In the genomic region with DNA sequence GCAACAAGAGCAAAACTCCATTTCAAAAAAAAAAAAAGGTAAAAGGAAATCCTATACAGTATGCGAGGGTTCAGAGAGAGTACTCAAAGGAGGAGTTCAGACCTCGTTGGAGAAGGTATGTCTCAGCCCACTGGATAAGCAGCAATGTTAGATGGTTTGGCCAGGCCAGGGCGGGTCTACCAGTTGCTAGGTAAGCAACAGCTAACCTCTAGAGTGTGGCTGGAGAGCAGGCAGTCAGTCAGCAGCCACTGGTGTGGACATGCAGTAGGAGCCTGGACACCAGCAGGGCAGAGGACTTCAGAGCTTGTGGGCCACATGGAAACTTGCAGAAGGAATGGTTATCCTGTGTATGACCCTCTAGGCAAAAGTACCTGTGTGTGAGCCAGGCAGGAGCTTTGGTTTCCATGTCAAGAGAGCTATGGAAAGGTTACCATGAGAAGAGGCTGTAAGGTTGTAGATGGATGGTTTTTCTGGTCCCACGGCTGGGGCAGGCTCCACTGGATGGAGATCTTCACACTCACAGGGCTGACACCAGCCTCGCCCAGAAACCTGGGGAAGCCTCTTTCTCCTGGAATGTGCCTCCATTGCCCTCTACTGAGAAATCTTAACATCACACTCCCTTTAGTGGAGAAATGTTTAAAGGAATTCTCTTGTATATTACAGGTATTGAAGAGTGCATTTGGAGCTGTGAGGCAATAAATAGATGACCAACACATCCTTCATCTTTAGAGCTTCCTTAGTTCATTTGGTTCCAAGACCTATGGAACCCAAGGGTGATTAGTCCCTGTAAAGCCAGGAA, we compare ENCODE assay signal across 10 cellular contexts.
DNase-seq lines count a peak whose midpoint lies in the region; ATAC-seq and TF ChIP-seq lines count a peak whose summit lies in the region.
"Had no signal": no experiment of that assay in that cellular context is flagged by ENCODE, and none has a peak within 500 bp of the region (broad histone marks: within the 10 kb centered on the region; RNA-seq: fewer than 3 reads in every experiment).

No MANE protein-coding gene starts in this region.

- H3K4me2 ChIP-seq in PC-9, result no peak overlapping the region

- TF ChIP-seq CTCF in 22Rv1 (IDR thresholded peaks at IDR 0.05), result peak; percentile 46
- peak; percentile 33; the same call in 1 of the 3 replicates for TF ChIP-seq CTCF in GM12872 (IDR thresholded peaks at IDR 0.05; ENCODE audit: insufficient read depth, low read depth, low read length)
- TF ChIP-seq CTCF in PC-9 (conservative IDR thresholded peaks at IDR 0.05), result peak; percentile 64
- peak; percentile 37 for TF ChIP-seq CTCF in fibroblast of villous mesenchyme (IDR thresholded peaks at IDR 0.05; ENCODE audit: insufficient read depth, low read depth, low read length)

- H3K79me2 ChIP-seq in PC-9 (ENCODE audit: low read depth), result no peaks in the 10 kb centered on the region

- DNase-seq in PC-9 (peak in 1 of 2 experiments; percentile 12), fibroblast of villous mesenchyme (ENCODE audit: low read depth) (no peak), anterior cingulate cortex (lab: John Stamatoyannopoulos, UW) (no peak), middle frontal gyrus (ENCODE audit: extremely low spot score, low spot score) (no peak)
- DNase-seq in activated naive CD8-positive, alpha-beta T cell treated with anti-CD3 and anti-CD28 coated beads for 36 hours, result no peak
- DNase-seq: CD4-positive, alpha-beta memory T cell; NCI-H1105 had no signal

- H3K27me3 ChIP-seq in PC-9 (ENCODE audit: insufficient read depth, low read depth), result no peaks in the 10 kb centered on the region

- H4K20me1 ChIP-seq in PC-9 (ENCODE audit: insufficient read depth), result no peaks in the 10 kb centered on the region

- no peak overlapping the region for H2AFZ ChIP-seq in PC-9

- H3K36me3 Mint-ChIP-seq in activated naive CD8-positive, alpha-beta T cell treated with anti-CD3 and anti-CD28 coated beads for 36 hours, result no peaks in the 10 kb centered on the region
- H3K36me3 Mint-ChIP-seq: CD4-positive, alpha-beta memory T cell had no signal

- H3K27me3 Mint-ChIP-seq in activated naive CD8-positive, alpha-beta T cell treated with anti-CD3 and anti-CD28 coated beads for 36 hours, result peaks cover 3% of the 10 kb centered on the region

- no peak overlapping the region for H3K27ac Mint-ChIP-seq in activated naive CD8-positive, alpha-beta T cell treated with anti-CD3 and anti-CD28 coated beads for 36 hours
- H3K27ac Mint-ChIP-seq: CD4-positive, alpha-beta memory T cell had no signal

- CTCF ChIA-PET in PC-9 (lab: Charles Lee), result interaction anchor here (0.6 to 1.1 kb wide), 2 partner anchors 137 to 311 kb away, joined by 3 read pairs; no protein-coding TSS in a partner anchor

- POLR2A ChIA-PET in PC-9 (lab: Charles Lee; ENCODE audit: unreplicated experiment), result interaction anchor here (0.6 kb wide), 2 partner anchors 40 to 855 kb away, joined by 3 to 16 read pairs; no protein-coding TSS in a partner anchor

- H3K36me3 ChIP-seq in PC-9 (ENCODE audit: low read depth), result no peaks in the 10 kb centered on the region

- H3K4me1 ChIP-seq in PC-9 (replicated peaks; ENCODE audit: insufficient read depth), result no peaks in the 10 kb centered on the region

- H3K4me3 ChIP-seq in PC-9 (no peak overlapping the region), fibroblast of villous mesenchyme (ENCODE audit: low read depth, low read length) (no peak overlapping the region)

- H3K27ac ChIP-seq in 22Rv1 (no peak overlapping the region), PC-9 (no peak overlapping the region)

- H3K4me1 Mint-ChIP-seq in activated naive CD8-positive, alpha-beta T cell treated with anti-CD3 and anti-CD28 coated beads for 36 hours, result no peaks in the 10 kb centered on the region
- H3K4me1 Mint-ChIP-seq: CD4-positive, alpha-beta memory T cell had no signal

- H3K9me2 ChIP-seq in PC-9 (ENCODE audit: insufficient read depth), result no peaks in the 10 kb centered on the region

- H3F3A ChIP-seq in PC-9 (ENCODE audit: insufficient read depth, low read depth), result no peaks in the 10 kb centered on the region

- intact Hi-C loops in PC-9 (cut with micrococcal nuclease; ENCODE audit: unreplicated experiment), result no loop called here

- H3K9me3 ChIP-seq in PC-9 (ENCODE audit: insufficient read depth, low read depth), result no peaks in the 10 kb centered on the region

- no peak for ATAC-seq in HG02571 (IDR thresholded peaks at IDR 0.05; ENCODE audit: unreplicated experiment)

- no TSS peak for BruUV-seq in PC-9 (replicated peaks; lab: Mats Ljungman, UMichigan)

- H3K4me3 Mint-ChIP-seq in activated naive CD8-positive, alpha-beta T cell treated with anti-CD3 and anti-CD28 coated beads for 36 hours, result no peak overlapping the region
- H3K4me3 Mint-ChIP-seq: CD4-positive, alpha-beta memory T cell had no signal

- no peaks in the 10 kb centered on the region for H3K9me3 Mint-ChIP-seq in activated naive CD8-positive, alpha-beta T cell treated with anti-CD3 and anti-CD28 coated beads for 36 hours
- H3K9me3 Mint-ChIP-seq: CD4-positive, alpha-beta memory T cell had no signal
